ENCODE assay signal across 2 cellular contexts in the genomic region with DNA sequence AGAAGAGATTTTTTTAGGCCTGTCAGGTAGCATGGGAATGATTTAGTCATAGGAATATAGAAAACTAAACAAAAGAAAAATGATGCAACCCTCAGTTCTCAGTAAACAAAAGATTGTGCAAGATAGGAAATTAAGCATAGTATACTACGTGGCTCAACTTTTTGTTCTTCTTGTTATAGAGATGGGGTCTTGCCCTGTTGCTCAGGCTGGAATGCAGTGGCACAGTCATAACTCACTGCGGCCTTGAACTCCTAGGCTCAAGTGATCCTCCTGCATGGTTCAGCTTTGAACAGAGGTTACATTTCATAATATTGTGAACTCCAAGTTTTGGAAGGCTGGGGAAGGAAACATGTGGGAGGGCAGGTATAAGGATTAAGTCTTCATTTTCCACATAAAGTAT.
TF ChIP-seq lines count a peak whose summit lies in the region.

No MANE protein-coding gene starts in this region.

TF ChIP-seq in IMR-90, 13 proteins besides CTCF, POLR2A, EP300 and RAD21:
- TF ChIP-seq CEBPB (IDR thresholded peaks at IDR 0.05; ENCODE audit: low read depth, low read length) (peak; percentile 73; the same call in 1 of the 2 replicates), NFE2L2 (IDR thresholded peaks at IDR 0.05; ENCODE audit: low read depth, low read length) (no peak)
TF ChIP-seq in IMR-90: peak in this region for 1.

TF ChIP-seq in K562, 482 proteins besides CTCF, POLR2A, EP300 and RAD21:
- TF ChIP-seq CREB1 (IDR thresholded peaks at IDR 0.05): no peak
- no peak for TF ChIP-seq CREB1 (CRISPR knock-in tag; IDR thresholded peaks at IDR 0.05)
- TF ChIP-seq GTF2E2 (tag; IDR thresholded peaks at IDR 0.05): no peak
- TF ChIP-seq, protein P1, sequence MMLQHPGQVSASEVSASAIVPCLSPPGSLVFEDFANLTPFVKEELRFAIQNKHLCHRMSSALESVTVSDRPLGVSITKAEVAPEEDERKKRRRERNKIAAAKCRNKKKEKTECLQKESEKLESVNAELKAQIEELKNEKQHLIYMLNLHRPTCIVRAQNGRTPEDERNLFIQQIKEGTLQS (IDR thresholded peaks at IDR 0.05): peak; percentile 43; the same call in 1 of the 2 replicates
- TF ChIP-seq, protein P1 (CRISPR knock-in tag; conservative IDR thresholded peaks at IDR 0.05): no peak
- no peak for TF ChIP-seq L3MBTL2 (IDR thresholded peaks at IDR 0.05)
- TF ChIP-seq TRIM24 (IDR thresholded peaks at IDR 0.05): peak; percentile 21 to 66; a peak in 2 of 4 replicates
- peak; percentile 59; the same call in 1 of the 2 replicates for TF ChIP-seq CEBPG (CRISPR knock-in tag; IDR thresholded peaks at IDR 0.05)
- peak; percentile 72 for TF ChIP-seq CEBPG (tag; conservative IDR thresholded peaks at IDR 0.05 in 1 of 2, IDR thresholded peaks at IDR 0.05 in 1 of 2)
- no peak for TF ChIP-seq ZNF57 (CRISPR knock-in tag; IDR thresholded peaks at IDR 0.05)
- TF ChIP-seq OTX1 (CRISPR knock-in tag; IDR thresholded peaks at IDR 0.05): no peak
- TF ChIP-seq CXXC5 (CRISPR knock-in tag; IDR thresholded peaks at IDR 0.05): no peak
- TF ChIP-seq SREBF1 (IDR thresholded peaks at IDR 0.05; ENCODE audit: borderline replicate concordance, low read depth, low read length): no peak
- no peak for TF ChIP-seq BMI1 (IDR thresholded peaks at IDR 0.05; ENCODE audit: low read length)
- TF ChIP-seq CEBPB (tag; IDR thresholded peaks at IDR 0.05): peak; percentile 79
- TF ChIP-seq, protein P2, sequence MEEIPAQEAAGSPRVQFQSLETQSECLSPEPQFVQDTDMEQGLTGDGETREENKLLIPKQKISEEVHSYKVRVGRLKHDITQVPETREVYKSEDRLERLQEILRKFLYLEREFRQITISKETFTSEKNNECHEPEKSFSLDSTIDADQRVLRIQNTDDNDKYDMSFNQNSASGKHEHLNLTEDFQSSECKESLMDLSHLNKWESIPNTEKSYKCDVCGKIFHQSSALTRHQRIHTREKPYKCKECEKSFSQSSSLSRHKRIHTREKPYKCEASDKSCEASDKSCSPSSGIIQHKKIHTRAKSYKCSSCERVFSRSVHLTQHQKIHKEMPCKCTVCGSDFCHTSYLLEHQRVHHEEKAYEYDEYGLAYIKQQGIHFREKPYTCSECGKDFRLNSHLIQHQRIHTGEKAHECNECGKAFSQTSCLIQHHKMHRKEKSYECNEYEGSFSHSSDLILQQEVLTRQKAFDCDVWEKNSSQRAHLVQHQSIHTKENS (CRISPR knock-in tag; IDR thresholded peaks at IDR 0.05): no peak
